Comparison of ENCODE assay signal across 8 cellular contexts in genomic region chr4:77819409-77819835, GRCh38. TPM values are rescaled to one million over a fixed set of nuclear protein-coding genes. Genes with fewer than 3 reads are reported as not detected.
A peak's percentile ranks its signal among the peaks of the same experiment; 100 is the strongest.
DNase-seq lines count a peak whose midpoint lies in the region; ATAC-seq and TF ChIP-seq lines count a peak whose summit lies in the region.

No MANE protein-coding gene starts in this region.

- H3K27ac ChIP-seq in adipose tissue (ENCODE audit: low read depth, low read length) = peak overlapping the region; percentile 75

- TF ChIP-seq CTCF in BE2C (IDR thresholded peaks at IDR 0.05; ENCODE audit: low read depth, low read length) = no peak

- peak; percentile 23 for ATAC-seq in GM19397 (IDR thresholded peaks at IDR 0.05; ENCODE audit: unreplicated experiment)
- ATAC-seq in HG03520 (IDR thresholded peaks at IDR 0.05; ENCODE audit: unreplicated experiment) = peak; percentile 16

- H3K4me3 ChIP-seq in BE2C (ENCODE audit: low read depth, low read length) (peak overlapping the region; percentile 97), iPS-11a (ENCODE audit: low read depth, low read length) (peak overlapping the region; percentile 80)

- H3K27me3 ChIP-seq in BE2C = no peaks in the 10 kb centered on the region

- H3K9me3 ChIP-seq in BE2C = no peaks in the 10 kb centered on the region

- WGBS in adipose tissue, 3 donors = 0 to 1% (median 1%) methylated on average over 12 to 66 of the region's 66 CpGs

- no peaks in the 10 kb centered on the region for H3K4me1 ChIP-seq in BE2C

- no peaks in the 10 kb centered on the region for H3K36me3 ChIP-seq in BE2C

- DNase-seq in BE2C (peak; percentile 54), H4 (ENCODE audit: low spot score) (no peak), NCI-H446 treated with DMSO at 0.1 percent for 48 hours (lab: John Stamatoyannopoulos, UW) (no peak)
- peak; percentile 63 to 75 for DNase-seq in stimulated activated CD4-positive, alpha-beta T cell treated with anti-CD3 and anti-CD28 coated beads, Interleukin-15, amount 100 ng/mL, for 1 hour (ENCODE audit: low read depth in 1 of 2, low spot score in 1 of 2)

RNA-seq across cellular contexts. Expression of gene CNOT6L, which starts 0.3 kb away (rescaled TPM):
- 2.7 TPM for polyA plus RNA-seq in BE2C (2012; ENCODE audit: insufficient read depth, insufficient read length, low read depth)
- 1 to 10 TPM; 4.2 to 6.6 (median 5.5) TPM for polyA plus RNA-seq in adipose tissue
- total RNA-seq in H4 (2014; rRNA removed; shearing (Covaris generic)) = 4.3 and 5.6 TPM in 2 replicates

RNA-seq across cellular contexts. Expression of gene MRPL1, which starts 43.2 kb away (rescaled TPM):
- 46.2 TPM for polyA plus RNA-seq in BE2C (2012; ENCODE audit: insufficient read depth, insufficient read length, low read depth)
- polyA plus RNA-seq in adipose tissue = 10 to 100 TPM; 14.8 to 33.0 (median 21.9) TPM
- 33.2 and 38.5 TPM in 2 replicates for total RNA-seq in H4 (2014; rRNA removed; shearing (Covaris generic))

Comparison
In these comparisons a context has a peak if more than half of its experiments do, and no peak if none do; other contexts are left out.
1. DNase-seq: peak in BE2C (single experiment) and stimulated activated CD4-positive, alpha-beta T cell treated with anti-CD3 and anti-CD28 coated beads, Interleukin-15, amount 100 ng/mL, for 1 hour (2 of 2); none in H4 (single experiment) and NCI-H446 treated with DMSO at 0.1 percent for 48 hours (single experiment).